ENCODE assay signal across 17 cellular contexts in genomic region chr16:52469775-52470174, GRCh38.
A peak's percentile ranks its signal among the peaks of the same experiment; 100 is the strongest.
DNase-seq lines count a peak whose midpoint lies in the region; ATAC-seq and TF ChIP-seq lines count a peak whose summit lies in the region.
"Had no signal": no experiment of that assay in that cellular context is flagged by ENCODE, and none has a peak within 500 bp of the region (broad histone marks: within the 10 kb centered on the region; RNA-seq: fewer than 3 reads in every experiment).

No MANE protein-coding gene starts in this region.

- no peaks in the 10 kb centered on the region for H3F3A ChIP-seq in GM23338 (replicated peaks; ENCODE audit: low read depth)

- H4K20me1 ChIP-seq in GM23338 (replicated peaks; ENCODE audit: insufficient read depth) = no peaks in the 10 kb centered on the region
- H4K20me1 ChIP-seq in H9 (ENCODE audit: control insufficient read depth, insufficient read depth, insufficient read length) = no peaks in the 10 kb centered on the region

- H3K36me3 ChIP-seq in GM23338 (ENCODE audit: insufficient read depth) = no peaks in the 10 kb centered on the region
- H3K36me3 ChIP-seq in prostate gland = no peaks in the 10 kb centered on the region
- no peaks in the 10 kb centered on the region for H3K36me3 ChIP-seq in uterus

- H3K27me3 Mint-ChIP-seq in GM23338 (ENCODE audit: insufficient read depth, low read depth, poor library complexity) (no peaks in the 10 kb centered on the region), WTC11 (ENCODE audit: low read depth) (no peaks in the 10 kb centered on the region), H9 (ENCODE audit: low read depth) (no peaks in the 10 kb centered on the region)
- H3K27me3 Mint-ChIP-seq: activated CD4-positive, alpha-beta T cell treated with anti-CD3 and anti-CD28 coated beads, Interleukin-2, amount 10 ng/mL, durations not matched to agents 24 days and 14 days had no signal

- H3K27ac Mint-ChIP-seq in GM23338 = no peak overlapping the region
- H3K27ac Mint-ChIP-seq in WTC11 = no peak overlapping the region
- no peak overlapping the region for H3K27ac Mint-ChIP-seq in H9
- H3K27ac Mint-ChIP-seq: activated CD4-positive, alpha-beta T cell treated with anti-CD3 and anti-CD28 coated beads, Interleukin-2, amount 10 ng/mL, durations not matched to agents 24 days and 14 days had no signal

- H2BK15ac ChIP-seq in H9 (ENCODE audit: low read depth, low read length) = no peak overlapping the region

- ATAC-seq in GM23338 = peak; percentile 50; the same call in 2 of the 3 replicates
- peak; percentile 32; the same call in 1 of the 2 replicates for ATAC-seq in WTC11
- peak; percentile 23 for ATAC-seq in left colon
- ATAC-seq: activated T-cell treated with anti-CD3 and anti-CD28 coated beads, Interleukin-2, amount 50 U/mL, for 4 hours; esophagus mucosa; stimulated activated naive CD8-positive, alpha-beta T cell treated with anti-CD3 and anti-CD28 coated beads, Interleukin-15, Interleukin-2, amounts not matched to agents 100 U/mL and 50 U/mL, for 24 hours had no signal

- H3K9me3 Mint-ChIP-seq in GM23338 (peaks cover 5% of the 10 kb centered on the region; the same call in 1 of the 3 replicates), WTC11 (peaks cover 14% of the 10 kb centered on the region), H9 (no peaks in the 10 kb centered on the region)

- no peak overlapping the region for H4K8ac ChIP-seq in H9 (replicated peaks; ENCODE audit: insufficient read length, low read depth, low read length)

- no peak overlapping the region for H3K4ac ChIP-seq in H9 (ENCODE audit: low read depth, low read length)

- H3K14ac ChIP-seq in H9 (ENCODE audit: insufficient read depth, low read length) = no peak overlapping the region

- CTCF ChIA-PET in WTC11 (lab: Charles Lee) = interaction anchor here (1.2 to 2.9 kb wide), 3 partner anchors 43 to 278 kb away, joined by 4 to 12 read pairs (median 6); no protein-coding TSS in a partner anchor

- WGBS in prostate gland = 53% methylated on average over 3 of the region's 3 CpGs
- WGBS in H9 (ENCODE audit: extremely low coverage, insufficient read length, low lambda C conversion rate) = no CpG with 5 or more reads among the region's 3 CpGs

- H3K18ac ChIP-seq in H9 (ENCODE audit: insufficient read length, low read depth, low read length) = no peak overlapping the region

- no peak overlapping the region for H3K23ac ChIP-seq in H9 (ENCODE audit: insufficient read length, low read depth, low read length)

- H2AK5ac ChIP-seq in H9 (ENCODE audit: insufficient read length, low read length) = no peak overlapping the region

- H3K4me1 ChIP-seq in GM23338 (ENCODE audit: insufficient read depth) (peaks cover 58% of the 10 kb centered on the region), prostate gland (replicated peaks) (no peaks in the 10 kb centered on the region), H9 (ENCODE audit: insufficient read depth, low read length) (peaks cover 3% of the 10 kb centered on the region; the same call in 1 of the 2 replicates), uterus (no peaks in the 10 kb centered on the region)

- peaks cover 3% of the 10 kb centered on the region for H3K79me1 ChIP-seq in H9 (ENCODE audit: insufficient read depth, low read depth, low read length, poor library complexity, severe bottlenecking)

- H4K91ac ChIP-seq in H9 (ENCODE audit: insufficient read length, low read depth, low read length) = no peak overlapping the region

- H3K27ac ChIP-seq in GM23338 (ENCODE audit: low read depth) (no peak overlapping the region), prostate gland (no peak overlapping the region), H9 (ENCODE audit: insufficient read length, low read depth, low read length) (no peak overlapping the region), uterus (no peak overlapping the region)

- H3K4me1 Mint-ChIP-seq in GM23338 = peaks cover 49% of the 10 kb centered on the region
- H3K4me1 Mint-ChIP-seq in WTC11 = peaks cover 74% of the 10 kb centered on the region
- H3K4me1 Mint-ChIP-seq in H9 = peaks cover 40 to 53% of the 10 kb centered on the region in 2 experiments
- H3K4me1 Mint-ChIP-seq: activated CD4-positive, alpha-beta T cell treated with anti-CD3 and anti-CD28 coated beads, Interleukin-2, amount 10 ng/mL, durations not matched to agents 24 days and 14 days had no signal

- H3K79me2 ChIP-seq in GM23338 (replicated peaks; ENCODE audit: insufficient read depth) (peaks cover 19% of the 10 kb centered on the region; the same call in 1 of the 2 replicates), H9 (ENCODE audit: insufficient read depth, low read length) (no peaks in the 10 kb centered on the region; the same call in 1 of the 2 replicates)

- H2BK12ac ChIP-seq in H9 (ENCODE audit: insufficient read length, low read depth, low read length) = no peak overlapping the region

- H3K36me3 Mint-ChIP-seq in GM23338 (ENCODE audit: low read depth) (peaks cover 16% of the 10 kb centered on the region), WTC11 (peaks cover 17% of the 10 kb centered on the region), H9 (ENCODE audit: insufficient read depth in 1 of 3, low read depth in 3 of 3) (peaks cover 11 to 30% (median 20%) of the 10 kb centered on the region in 3 experiments)

- no peak overlapping the region for H3K4me3 ChIP-seq in GM23338
- H3K4me3 ChIP-seq in prostate gland = no peak overlapping the region
- no peak overlapping the region for H3K4me3 ChIP-seq in uterus

- no peak overlapping the region for H2AFZ ChIP-seq in GM23338
- H2AFZ ChIP-seq in H9 (ENCODE audit: low read length) = no peak overlapping the region

- DNase-seq in GM23338 (ENCODE audit: low spot score) (peak; percentile 54), NCI-H2029 treated with DMSO at 0.1 percent for 48 hours (lab: John Stamatoyannopoulos, UW) (peak; percentile 39), WTC11 (ENCODE audit: low spot score) (no peak), left colon (no peak), prostate gland (ENCODE audit: low spot score) (no peak), H9 (no peak), uterus (no peak), CD1c-positive myeloid dendritic cell (ENCODE audit: extremely low spot score) (no peak)
- DNase-seq: activated CD4-positive, alpha-beta T cell treated with anti-CD3 and anti-CD28 coated beads, Interleukin-2, amount 10 ng/mL, durations not matched to agents 24 days and 14 days; activated T-cell treated with anti-CD3 and anti-CD28 coated beads, Interleukin-2, amount 50 U/mL, for 4 hours; C1 segment of cervical spinal cord; GOT3; RPMI8226; stimulated activated naive CD8-positive, alpha-beta T cell treated with anti-CD3 and anti-CD28 coated beads, Interleukin-15, Interleukin-2, amounts not matched to agents 100 U/mL and 50 U/mL, for 24 hours; T-helper 2 cell had no signal

- TF ChIP-seq POLR2A in prostate gland (IDR thresholded peaks at IDR 0.05) (no peak), uterus (IDR thresholded peaks at IDR 0.05) (no peak)

- H3T11ph ChIP-seq in H9 (ENCODE audit: low read length) = no peak overlapping the region

- H3K23me2 ChIP-seq in H9 (ENCODE audit: insufficient read length, low read depth, low read length, poor library complexity, severe bottlenecking) = no peaks in the 10 kb centered on the region

- H3K27me3 ChIP-seq in GM23338 (ENCODE audit: insufficient read depth) (no peaks in the 10 kb centered on the region), prostate gland (replicated peaks; ENCODE audit: insufficient read depth) (no peaks in the 10 kb centered on the region), H9 (ENCODE audit: insufficient read depth, low read length) (no peaks in the 10 kb centered on the region), uterus (no peaks in the 10 kb centered on the region)

- no peak overlapping the region for H4K5ac ChIP-seq in H9 (ENCODE audit: insufficient read length, low read depth, low read length)

- no peak overlapping the region for H2BK120ac ChIP-seq in H9 (ENCODE audit: low read depth, low read length, poor library complexity, severe bottlenecking)

- no peak overlapping the region for H2BK5ac ChIP-seq in H9 (ENCODE audit: insufficient read length, low read length)

- no peak overlapping the region for H3K9ac ChIP-seq in H9 (ENCODE audit: extremely low read depth, insufficient read length, low read length)

- no peak overlapping the region for H3K56ac ChIP-seq in H9 (ENCODE audit: insufficient read length, low read depth, low read length)

- peaks cover 5% of the 10 kb centered on the region for H3K9me2 ChIP-seq in GM23338 (ENCODE audit: insufficient read depth)

- TF ChIP-seq CTCF in GM23338 (conservative IDR thresholded peaks at IDR 0.05; ENCODE audit: low read depth in 2 of 2) = no peak
- TF ChIP-seq CTCF in WTC11 (IDR thresholded peaks at IDR 0.05) = no peak
- no peak for TF ChIP-seq CTCF in prostate gland (IDR thresholded peaks at IDR 0.05)
- no peak for TF ChIP-seq CTCF in H9 (conservative IDR thresholded peaks at IDR 0.05)
- TF ChIP-seq CTCF in uterus (IDR thresholded peaks at IDR 0.05) = no peak

- POLR2A ChIA-PET in WTC11 (lab: Charles Lee) = no interaction called here

- H3K4me2 ChIP-seq in GM23338 (peak overlapping the region; percentile 21; the same call in 1 of the 2 replicates), H9 (ENCODE audit: insufficient read depth, insufficient read length, low read length) (no peak overlapping the region)

- intact Hi-C loops in left colon (cut with DNase I, micrococcal nuclease) = no loop called here
- intact Hi-C loops in prostate gland (cut with DNase I) = no loop called here
- intact Hi-C loops in uterus (cut with DNase I; ENCODE audit: low total_unique reads) = no loop called here

- H3K9me3 ChIP-seq in prostate gland = no peaks in the 10 kb centered on the region
- H3K9me3 ChIP-seq in H9 (ENCODE audit: control insufficient read depth, low read depth, low read length) = no peaks in the 10 kb centered on the region
- no peaks in the 10 kb centered on the region for H3K9me3 ChIP-seq in uterus

- no peak overlapping the region for H2BK20ac ChIP-seq in H9 (ENCODE audit: low read depth, low read length, poor library complexity, severe bottlenecking)

- H3K4me3 Mint-ChIP-seq in GM23338 (no peak overlapping the region), WTC11 (0 out of 2 replicates have a peak overlapping the region, but pooled peaks have one; percentile 20), H9 (no peak overlapping the region)
- H3K4me3 Mint-ChIP-seq: activated CD4-positive, alpha-beta T cell treated with anti-CD3 and anti-CD28 coated beads, Interleukin-2, amount 10 ng/mL, durations not matched to agents 24 days and 14 days; activated T-cell treated with anti-CD3 and anti-CD28 coated beads, Interleukin-2, amount 50 U/mL, for 4 hours; neural crest cell had no signal

TF ChIP-seq in GM23338, 12 proteins besides CTCF, POLR2A, EP300 and RAD21 (continues in another document):
- TF ChIP-seq JUNB (IDR thresholded peaks at IDR 0.05; ENCODE audit: unreplicated experiment) (no peak), POLR2AphosphoS5 (IDR thresholded peaks at IDR 0.05; ENCODE audit: low read depth) (no peak), EZH2 (IDR thresholded peaks at IDR 0.05; ENCODE audit: low read depth, unreplicated experiment) (no peak), ZNF114 (CRISPR knock-in tag; IDR thresholded peaks at IDR 0.05) (no peak)

TF ChIP-seq in WTC11, 78 proteins besides CTCF, POLR2A, EP300 and RAD21 (continues in another document):
- no peak for TF ChIP-seq ELF4 (CRISPR knock-in tag; IDR thresholded peaks at IDR 0.05; ENCODE audit: low read depth)

Comparison
In these comparisons a context has a peak if more than half of its experiments do, and no peak if none do; other contexts are left out.
1. DNase-seq: peak in GM23338 (single experiment) and NCI-H2029 treated with DMSO at 0.1 percent for 48 hours (single experiment); none in WTC11 (single experiment), left colon (0 of 2), prostate gland (single experiment), H9 (single experiment), uterus (0 of 2) and CD1c-positive myeloid dendritic cell (single experiment).
2. Peak in every context shown above with its lines, with median percentiles within 50 percentile points of each other: ATAC-seq.